1 cellular context compared by ENCODE assay signal in genomic region chr5:6634327-6634713, GRCh38.
TF ChIP-seq lines count a peak whose summit lies in the region.

No MANE protein-coding gene starts in this region.

TF ChIP-seq in IMR-90, 13 proteins besides CTCF, POLR2A, EP300 and RAD21 (continued from another document):
- TF ChIP-seq, protein P1, sequence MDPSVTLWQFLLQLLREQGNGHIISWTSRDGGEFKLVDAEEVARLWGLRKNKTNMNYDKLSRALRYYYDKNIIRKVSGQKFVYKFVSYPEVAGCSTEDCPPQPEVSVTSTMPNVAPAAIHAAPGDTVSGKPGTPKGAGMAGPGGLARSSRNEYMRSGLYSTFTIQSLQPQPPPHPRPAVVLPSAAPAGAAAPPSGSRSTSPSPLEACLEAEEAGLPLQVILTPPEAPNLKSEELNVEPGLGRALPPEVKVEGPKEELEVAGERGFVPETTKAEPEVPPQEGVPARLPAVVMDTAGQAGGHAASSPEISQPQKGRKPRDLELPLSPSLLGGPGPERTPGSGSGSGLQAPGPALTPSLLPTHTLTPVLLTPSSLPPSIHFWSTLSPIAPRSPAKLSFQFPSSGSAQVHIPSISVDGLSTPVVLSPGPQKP (IDR thresholded peaks at IDR 0.05; ENCODE audit: borderline replicate concordance, low read depth, low read length), result no peak
- TF ChIP-seq MAFK (IDR thresholded peaks at IDR 0.05; ENCODE audit: low read depth, low read length), result no peak
- no peak for TF ChIP-seq FOS (IDR thresholded peaks at IDR 0.05; ENCODE audit: low read depth, low read length)
- TF ChIP-seq USF2 (IDR thresholded peaks at IDR 0.05; ENCODE audit: low read depth, low read length), result no peak
